2 cellular contexts compared by ENCODE assay signal in the genomic region with DNA sequence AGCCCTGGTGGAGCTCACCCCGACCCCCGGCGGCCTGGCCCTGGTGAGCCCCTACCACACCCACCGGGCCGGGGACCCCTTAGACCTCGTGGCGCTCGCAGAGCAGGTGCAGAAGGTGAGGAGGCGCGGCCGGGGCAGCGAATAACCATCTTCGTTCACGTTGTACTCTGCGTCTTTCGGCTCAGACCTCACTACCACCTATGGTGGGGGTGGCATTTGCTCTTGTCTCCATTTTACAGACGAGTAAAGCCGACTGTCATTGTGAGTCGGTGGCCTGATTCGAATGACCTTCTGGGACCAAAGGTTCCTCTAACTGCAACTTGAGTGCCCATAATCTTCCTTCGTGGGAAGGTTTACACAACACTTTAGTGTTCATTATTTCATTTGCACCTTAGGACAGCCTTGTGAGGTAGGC.
TF ChIP-seq lines count a peak whose summit lies in the region.

No MANE protein-coding gene starts in this region.

TF ChIP-seq in HEK293T, 16 proteins besides CTCF, POLR2A, EP300 and RAD21:
- no peak for TF ChIP-seq TARDBP (IDR thresholded peaks at IDR 0.05)
- peak; percentile 39; the same call in 1 of the 2 replicates for TF ChIP-seq L3MBTL2 (conservative IDR thresholded peaks at IDR 0.05)

TF ChIP-seq in endothelial cell of umbilical vein, 7 proteins besides CTCF, POLR2A, EP300 and RAD21:
- TF ChIP-seq POLR2AphosphoS5 (IDR thresholded peaks at IDR 0.05; ENCODE audit: insufficient read depth, low read depth, low read length), result no peak
- no peak for TF ChIP-seq EZH2 (IDR thresholded peaks at IDR 0.05; ENCODE audit: borderline replicate concordance, low read depth, low read length, severe bottlenecking)
- TF ChIP-seq, protein P1, sequence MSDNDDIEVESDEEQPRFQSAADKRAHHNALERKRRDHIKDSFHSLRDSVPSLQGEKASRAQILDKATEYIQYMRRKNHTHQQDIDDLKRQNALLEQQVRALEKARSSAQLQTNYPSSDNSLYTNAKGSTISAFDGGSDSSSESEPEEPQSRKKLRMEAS (IDR thresholded peaks at IDR 0.05; ENCODE audit: insufficient read depth, insufficient read length), result no peak
- no peak for TF ChIP-seq MYC (IDR thresholded peaks at IDR 0.05; ENCODE audit: low read depth, low read length)
- no peak for TF ChIP-seq GATA2 (IDR thresholded peaks at IDR 0.05; ENCODE audit: insufficient read depth, insufficient read length, low read depth, low read length)
- TF ChIP-seq JUN (IDR thresholded peaks at IDR 0.05; ENCODE audit: borderline replicate concordance, insufficient read depth, insufficient read length, low read depth), result no peak
